ENCODE assay signal across 29 cellular contexts in the genomic region with DNA sequence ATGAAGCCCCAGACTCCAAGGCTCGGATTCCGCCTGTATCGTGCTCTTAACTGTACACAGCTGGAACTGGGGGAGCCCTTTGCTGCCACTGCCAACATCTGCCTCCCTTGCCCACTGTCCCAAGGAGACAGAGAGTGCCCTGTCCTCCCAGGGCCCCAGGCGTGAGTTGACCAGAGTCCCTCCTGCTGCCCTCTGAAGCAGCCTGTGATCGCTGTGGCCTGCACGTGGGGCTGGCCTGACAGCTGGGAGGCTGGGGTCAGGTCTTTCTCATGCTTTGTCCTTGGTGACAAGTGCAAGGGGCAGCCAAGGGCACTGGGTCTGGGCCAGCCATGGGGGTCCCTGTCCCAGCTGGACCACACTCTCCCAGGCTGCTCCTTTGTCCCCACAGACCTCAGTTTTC. TPM values are rescaled to one million over a fixed set of nuclear protein-coding genes. Genes with fewer than 3 reads are reported as not detected.
"Had no signal": no experiment of that assay in that cellular context is flagged by ENCODE, and none has a peak within 500 bp of the region (broad histone marks: within the 10 kb centered on the region; RNA-seq: fewer than 3 reads in every experiment).

No MANE protein-coding gene starts in this region.

- H3K36me3 ChIP-seq: SJSA1 had no signal

- ATAC-seq: activated T-helper 17 cell treated with anti-CD3 and anti-CD28 coated beads, Interleukin-2, amount 50 U/mL, for 72 hours; K562; Panc1; SK-N-SH treated with all-trans-retinoic acid at 6 μM for 48 hours had no signal

- H3K4me3 ChIP-seq: K562, SJSA1 had no signal

- H3K36me3 Mint-ChIP-seq: activated CD4-positive, alpha-beta memory T cell treated with anti-CD3 and anti-CD28 coated beads for 36 hours; activated naive CD4-positive, alpha-beta T cell treated with anti-CD3 and anti-CD28 coated beads, Interleukin-2, amount 10 ng/mL, durations not matched to agents 7 days and 5 days; activated naive CD8-positive, alpha-beta T cell treated with anti-CD3 and anti-CD28 coated beads for 36 hours had no signal

- H3K27ac Mint-ChIP-seq: activated CD4-positive, alpha-beta memory T cell treated with anti-CD3 and anti-CD28 coated beads for 36 hours; activated naive CD4-positive, alpha-beta T cell treated with anti-CD3 and anti-CD28 coated beads, Interleukin-2, amount 10 ng/mL, durations not matched to agents 7 days and 5 days; activated naive CD8-positive, alpha-beta T cell treated with anti-CD3 and anti-CD28 coated beads for 36 hours; activated T-helper 17 cell treated with anti-CD3 and anti-CD28 coated beads, Interleukin-2, amount 50 U/mL, for 72 hours; T-helper 2 cell treated with Interferon-gamma antibody and Interleukin-4, amounts not matched to agents 5 μg/mL and 100 μg/mL, for 36 hours had no signal

- H3K4me1 Mint-ChIP-seq: activated naive CD4-positive, alpha-beta T cell treated with anti-CD3 and anti-CD28 coated beads, Interleukin-2, amount 10 ng/mL, durations not matched to agents 7 days and 5 days; activated T-helper 17 cell treated with anti-CD3 and anti-CD28 coated beads, Interleukin-2, amount 50 U/mL, for 72 hours had no signal

- H3K9me3 Mint-ChIP-seq: activated CD4-positive, alpha-beta memory T cell treated with anti-CD3 and anti-CD28 coated beads for 36 hours; activated naive CD4-positive, alpha-beta T cell treated with anti-CD3 and anti-CD28 coated beads, Interleukin-2, amount 10 ng/mL, durations not matched to agents 7 days and 5 days; activated naive CD8-positive, alpha-beta T cell treated with anti-CD3 and anti-CD28 coated beads for 36 hours; activated T-helper 17 cell treated with anti-CD3 and anti-CD28 coated beads, Interleukin-2, amount 50 U/mL, for 72 hours; T-helper 2 cell treated with Interferon-gamma antibody and Interleukin-4, amounts not matched to agents 5 μg/mL and 100 μg/mL, for 36 hours had no signal

- H3K9me3 ChIP-seq: SJSA1 had no signal

- H3K4me3 Mint-ChIP-seq: activated CD4-positive, alpha-beta memory T cell treated with anti-CD3 and anti-CD28 coated beads for 36 hours; activated naive CD4-positive, alpha-beta T cell treated with anti-CD3 and anti-CD28 coated beads, Interleukin-2, amount 10 ng/mL, durations not matched to agents 7 days and 5 days; activated naive CD8-positive, alpha-beta T cell treated with anti-CD3 and anti-CD28 coated beads for 36 hours; activated T-helper 17 cell treated with anti-CD3 and anti-CD28 coated beads, Interleukin-2, amount 50 U/mL, for 72 hours; T-helper 2 cell treated with Interferon-gamma antibody and Interleukin-4, amounts not matched to agents 5 μg/mL and 100 μg/mL, for 36 hours had no signal

- H3K27me3 Mint-ChIP-seq: activated CD4-positive, alpha-beta memory T cell treated with anti-CD3 and anti-CD28 coated beads for 36 hours; activated T-helper 17 cell treated with anti-CD3 and anti-CD28 coated beads, Interleukin-2, amount 50 U/mL, for 72 hours had no signal

- H3K27ac ChIP-seq: SJSA1 had no signal

- H3K27me3 ChIP-seq: SJSA1 had no signal

- DNase-seq: activated CD4-positive, alpha-beta memory T cell treated with anti-CD3 and anti-CD28 coated beads for 36 hours; activated CD4-positive, alpha-beta T cell treated with anti-CD3 and anti-CD28 coated beads for 48 hours; activated CD4-positive, CD25-positive, alpha-beta regulatory T cell treated with anti-CD3 and anti-CD28 coated beads, Interleukin-2, amount 50 U/mL, for 72 hours; activated CD8-positive, alpha-beta memory T cell treated with anti-CD3 and anti-CD28 coated beads for 24 hours; activated gamma-delta T cell; activated naive CD4-positive, alpha-beta T cell treated with anti-CD3 and anti-CD28 coated beads, Interleukin-2, amount 10 ng/mL, durations not matched to agents 7 days and 5 days; activated naive CD8-positive, alpha-beta T cell treated with anti-CD3 and anti-CD28 coated beads for 36 hours; activated T-cell treated with anti-CD3 and anti-CD28 coated beads for 4 hours; activated T-cell treated with anti-CD3 and anti-CD28 coated beads, Interleukin-2, amount 50 U/mL, for 48 hours; anterior cingulate cortex; Karpas-422; NCI-H1105 treated with DMSO at 0.1 percent for 48 hours; NCI-H1436 treated with DMSO at 0.1 percent for 48 hours; NCI-H187; NCI-H2081; NCI-H510A treated with DMSO at 0.1 percent for 48 hours; NCI-H69; NK-92 treated with Interleukin-12 subunit alpha and Interleukin-12 subunit beta, amount 100 ng/mL, for 24 hours; OCI-M1; RPMI8226; SHP77; SW 1271 had no signal

RNA-seq across cellular contexts. Expression of gene KIAA1755, which starts 44.3 kb away (rescaled TPM):
- total RNA-seq: activated CD4-positive, alpha-beta memory T cell treated with anti-CD3 and anti-CD28 coated beads for 36 hours; activated naive CD8-positive, alpha-beta T cell treated with anti-CD3 and anti-CD28 coated beads for 36 hours; activated T-helper 17 cell treated with anti-CD3 and anti-CD28 coated beads, Interleukin-2, amount 50 U/mL, for 72 hours; K562; T-helper 1 cell treated with Interleukin-12 subunit alpha and Interleukin-12 subunit beta and Interleukin-4 antibody, amounts not matched to agents 30 ng/mL and 1 ng/mL, for 36 hours had no signal
- polyA plus RNA-seq: K562 had no signal

RNA-seq across cellular contexts. Expression of gene TGM2, which starts 51.1 kb away (rescaled TPM):
- total RNA-seq: activated CD4-positive, alpha-beta memory T cell treated with anti-CD3 and anti-CD28 coated beads for 36 hours; activated naive CD8-positive, alpha-beta T cell treated with anti-CD3 and anti-CD28 coated beads for 36 hours had no signal
